ENCODE assay signal across 31 cellular contexts in the genomic region with DNA sequence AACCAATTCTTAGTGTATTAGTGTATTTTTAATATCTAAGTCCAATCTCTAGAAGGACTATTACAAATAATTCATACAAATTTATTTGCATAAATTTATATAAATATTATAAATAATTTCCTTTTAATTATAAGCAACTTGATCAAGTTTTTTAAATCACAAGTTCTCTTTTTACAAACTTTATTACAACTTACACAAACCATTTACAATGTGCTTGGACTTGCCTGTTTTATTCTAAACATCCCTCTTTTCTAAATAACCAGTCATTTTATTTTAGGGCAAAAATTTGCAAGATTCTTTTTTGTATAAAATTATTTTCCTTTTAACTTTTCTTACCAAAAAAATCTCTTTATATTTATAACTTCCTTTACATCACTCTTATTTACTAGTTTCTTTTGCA.
DNase-seq lines count a peak whose midpoint lies in the region; ATAC-seq, FAIRE-seq and TF ChIP-seq lines count a peak whose summit lies in the region.
"Had no signal": no experiment of that assay in that cellular context is flagged by ENCODE, and none has a peak within 500 bp of the region (broad histone marks: within the 10 kb centered on the region; RNA-seq: fewer than 3 reads in every experiment).

No MANE protein-coding gene starts in this region.

- FAIRE-seq in A204.1 (lab: Jason Lieb, UNC) (peak; percentile 96), RCC 7860 (lab: Jason Lieb, UNC) (no peak)
- FAIRE-seq: urothelium cell line had no signal

- H3K9me3 ChIP-seq in HEK293 (ENCODE audit: control insufficient read depth, insufficient read depth, low read depth, low read length): no peaks in the 10 kb centered on the region
- H3K9me3 ChIP-seq in heart right ventricle: peaks cover 0 to 33% (median 2%) of the 10 kb centered on the region in 11 donors
- H3K9me3 ChIP-seq: ovary had no signal

- POLR2A ChIA-PET in HEK293 (lab: Yijun Ruan, JAX): no interaction called here
- POLR2A ChIA-PET in naive thymus-derived CD8-positive, alpha-beta T cell (lab: Charles Lee): interaction anchor here (0.5 kb wide), 1 partner anchor 15 kb away, joined by 3 read pairs; no protein-coding TSS in a partner anchor

- ATAC-seq in heart right ventricle (no peak), sciatic nerve (no peak), GM21390 (IDR thresholded peaks at IDR 0.05; ENCODE audit: unreplicated experiment) (no peak)
- no peak for ATAC-seq in naive thymus-derived CD8-positive, alpha-beta T cell
- ATAC-seq: activated CD8-positive, alpha-beta T cell treated with anti-CD3 and anti-CD28 coated beads for 36 hours; left lung; natural killer cell treated with Interleukin-12 subunit alpha and Interleukin-12 subunit beta and Interleukin-15 and Interleukin-18, amount 100 ng/mL, for 72 hours; stimulated activated naive B cell treated with anti-CD40 and anti-IgM and Interleukin-4, amounts not matched to agents 10 μg/mL and 1 μg/mL and 100 μg/mL, for 72 hours had no signal

- no peak overlapping the region for H3K27ac Mint-ChIP-seq in naive thymus-derived CD8-positive, alpha-beta T cell
- H3K27ac Mint-ChIP-seq: activated CD8-positive, alpha-beta T cell treated with anti-CD3 and anti-CD28 coated beads for 36 hours; activated naive CD8-positive, alpha-beta T cell treated with anti-CD3 and anti-CD28 coated beads, Interleukin-2, amount 10 ng/mL, durations not matched to agents 7 days and 5 days; natural killer cell treated with Interleukin-12 subunit alpha and Interleukin-12 subunit beta and Interleukin-15 and Interleukin-18, amount 100 ng/mL, for 72 hours; stimulated activated naive B cell treated with anti-CD40 and anti-IgM and Interleukin-4, amounts not matched to agents 10 μg/mL and 1 μg/mL and 100 μg/mL, for 72 hours had no signal

- no peak overlapping the region for H3K4me3 Mint-ChIP-seq in naive thymus-derived CD8-positive, alpha-beta T cell
- H3K4me3 Mint-ChIP-seq: activated CD8-positive, alpha-beta T cell treated with anti-CD3 and anti-CD28 coated beads for 36 hours; activated naive CD8-positive, alpha-beta T cell treated with anti-CD3 and anti-CD28 coated beads, Interleukin-2, amount 10 ng/mL, durations not matched to agents 7 days and 5 days; natural killer cell treated with Interleukin-12 subunit alpha and Interleukin-12 subunit beta and Interleukin-15 and Interleukin-18, amount 100 ng/mL, for 72 hours; stimulated activated naive B cell treated with anti-CD40 and anti-IgM and Interleukin-4, amounts not matched to agents 10 μg/mL and 1 μg/mL and 100 μg/mL, for 72 hours had no signal

- peaks cover 0 to 2% (median 0%) of the 10 kb centered on the region in 3 donors for H3K36me3 Mint-ChIP-seq in naive thymus-derived CD8-positive, alpha-beta T cell
- H3K36me3 Mint-ChIP-seq: activated naive CD8-positive, alpha-beta T cell treated with anti-CD3 and anti-CD28 coated beads, Interleukin-2, amount 10 ng/mL, durations not matched to agents 7 days and 5 days; natural killer cell treated with Interleukin-12 subunit alpha and Interleukin-12 subunit beta and Interleukin-15 and Interleukin-18, amount 100 ng/mL, for 72 hours; stimulated activated naive B cell treated with anti-CD40 and anti-IgM and Interleukin-4, amounts not matched to agents 10 μg/mL and 1 μg/mL and 100 μg/mL, for 72 hours had no signal

- peak; percentile 13 for DNase-seq in RCC 7860 (ENCODE audit: low spot score)
- peak; percentile 2 for DNase-seq in fibroblast of villous mesenchyme (ENCODE audit: low read depth)
- DNase-seq in heart right ventricle: no peak
- DNase-seq in sciatic nerve (ENCODE audit: low spot score): no peak
- DNase-seq in naive thymus-derived CD8-positive, alpha-beta T cell: no peak
- DNase-seq: activated CD8-positive, alpha-beta T cell treated with anti-CD3 and anti-CD28 coated beads for 36 hours; activated effector memory CD4-positive, alpha-beta T cell treated with Interleukin-2 at 50 U/mL for 16 hours; activated naive CD8-positive, alpha-beta T cell treated with anti-CD3 and anti-CD28 coated beads, Interleukin-2, amount 10 ng/mL, durations not matched to agents 7 days and 5 days; C1 segment of cervical spinal cord; Caco-2; cerebellar nuclear complex; EL; foreskin melanocyte; KG1; left lung; NCI-H1092; NCI-H1930; NCI-H2227 treated with DMSO at 0.1 percent for 48 hours; NCI-H774; ovary; PC-9; retina; SIG-M5; stimulated activated CD4-positive, alpha-beta T cell treated with anti-CD3 and anti-CD28 coated beads, Interleukin-4, amount 100 ng/mL, for 1 hour; stimulated activated naive B cell treated with anti-CD40 and anti-IgM and Interleukin-4, amounts not matched to agents 10 μg/mL and 1 μg/mL and 100 μg/mL, for 72 hours had no signal

- H3K27ac ChIP-seq in HEK293 (ENCODE audit: extremely low read depth, low read depth, low read length) (no peak overlapping the region), heart right ventricle (no peak overlapping the region)
- H3K27ac ChIP-seq: hepatocyte, left lung, ovary, PC-9 had no signal

- TF ChIP-seq CTCF in HEK293 (tag by site-specific recombination; IDR thresholded peaks at IDR 0.05): no peak
- no peak for TF ChIP-seq CTCF in fibroblast of villous mesenchyme (IDR thresholded peaks at IDR 0.05; ENCODE audit: insufficient read depth, low read depth, low read length)
- TF ChIP-seq CTCF in heart right ventricle (IDR thresholded peaks at IDR 0.05): no peak

- intact Hi-C loops in heart right ventricle (cut with DNase I) (no loop called here), sciatic nerve (cut with DNase I) (no loop called here)

- H3K4me3 ChIP-seq in HEK293 (ENCODE audit: low read depth, low read length) (no peak overlapping the region), fibroblast of villous mesenchyme (ENCODE audit: low read depth, low read length) (no peak overlapping the region), heart right ventricle (no peak overlapping the region)
- H3K4me3 ChIP-seq: hepatocyte, left lung, ovary, PC-9 had no signal

- no peaks in the 10 kb centered on the region for H3K27me3 ChIP-seq in heart right ventricle
- H3K27me3 ChIP-seq: hepatocyte, left lung, ovary had no signal

- H3K4me1 Mint-ChIP-seq in naive thymus-derived CD8-positive, alpha-beta T cell: no peaks in the 10 kb centered on the region
- H3K4me1 Mint-ChIP-seq: activated naive CD8-positive, alpha-beta T cell treated with anti-CD3 and anti-CD28 coated beads, Interleukin-2, amount 10 ng/mL, durations not matched to agents 7 days and 5 days; stimulated activated naive B cell treated with anti-CD40 and anti-IgM and Interleukin-4, amounts not matched to agents 10 μg/mL and 1 μg/mL and 100 μg/mL, for 72 hours had no signal

- H3K36me3 ChIP-seq in HEK293 (ENCODE audit: control insufficient read depth in 2 of 2, insufficient read depth in 1 of 2, low read length in 2 of 2) (no peaks in the 10 kb centered on the region), heart right ventricle (no peaks in the 10 kb centered on the region)
- H3K36me3 ChIP-seq: left lung, ovary had no signal

- CTCF ChIA-PET in HEK293 (lab: Yijun Ruan, JAX): no interaction called here

- H3K27me3 Mint-ChIP-seq in naive thymus-derived CD8-positive, alpha-beta T cell: peaks cover 0 to 15% (median 3%) of the 10 kb centered on the region in 5 donors

- H3K9me3 Mint-ChIP-seq in naive thymus-derived CD8-positive, alpha-beta T cell: peaks cover 0 to 6% (median 0%) of the 10 kb centered on the region in 9 donors
- H3K9me3 Mint-ChIP-seq: activated CD8-positive, alpha-beta T cell treated with anti-CD3 and anti-CD28 coated beads for 36 hours; natural killer cell treated with Interleukin-12 subunit alpha and Interleukin-12 subunit beta and Interleukin-15 and Interleukin-18, amount 100 ng/mL, for 72 hours had no signal

- H3K4me1 ChIP-seq in HEK293 (ENCODE audit: control insufficient read depth, insufficient read depth, low read length) (no peaks in the 10 kb centered on the region), heart right ventricle (no peaks in the 10 kb centered on the region)
- H3K4me1 ChIP-seq: Caco-2, left lung had no signal

TF ChIP-seq in HEK293, 187 proteins besides CTCF, POLR2A, EP300 and RAD21 (continues in another document):
- peak; percentile 39; the same call in 1 of the 2 replicates for TF ChIP-seq ZNF549 (tag by site-specific recombination; IDR thresholded peaks at IDR 0.05)
- peak; percentile 29; the same call in 1 of the 2 replicates for TF ChIP-seq ZNF610 (tag by site-specific recombination; IDR thresholded peaks at IDR 0.05; ENCODE audit: borderline replicate concordance)
- TF ChIP-seq TRIM28 (IDR thresholded peaks at IDR 0.05; ENCODE audit: borderline replicate concordance, low read length): peak; percentile 57; the same call in 1 of the 2 replicates
- TF ChIP-seq KLF1 (tag by site-specific recombination; IDR thresholded peaks at IDR 0.05): no peak
- no peak for TF ChIP-seq ZNF514 (tag by site-specific recombination; IDR thresholded peaks at IDR 0.05)
- peak; percentile 97 for TF ChIP-seq SETDB1 (IDR thresholded peaks at IDR 0.05; ENCODE audit: insufficient read length, low read length)
- TF ChIP-seq ZNF426 (tag by site-specific recombination; IDR thresholded peaks at IDR 0.05): no peak
- TF ChIP-seq ZNF777 (tag by site-specific recombination; IDR thresholded peaks at IDR 0.05; ENCODE audit: borderline replicate concordance): no peak

Comparison
In these comparisons a context has a peak if more than half of its experiments do, and no peak if none do; other contexts are left out.
1. DNase-seq: peak in RCC 7860 (single experiment) and fibroblast of villous mesenchyme (single experiment); none in heart right ventricle (0 of 2), sciatic nerve (single experiment) and naive thymus-derived CD8-positive, alpha-beta T cell (0 of 10).